Comparison of ENCODE assay signal across 14 cellular contexts in the genomic region with DNA sequence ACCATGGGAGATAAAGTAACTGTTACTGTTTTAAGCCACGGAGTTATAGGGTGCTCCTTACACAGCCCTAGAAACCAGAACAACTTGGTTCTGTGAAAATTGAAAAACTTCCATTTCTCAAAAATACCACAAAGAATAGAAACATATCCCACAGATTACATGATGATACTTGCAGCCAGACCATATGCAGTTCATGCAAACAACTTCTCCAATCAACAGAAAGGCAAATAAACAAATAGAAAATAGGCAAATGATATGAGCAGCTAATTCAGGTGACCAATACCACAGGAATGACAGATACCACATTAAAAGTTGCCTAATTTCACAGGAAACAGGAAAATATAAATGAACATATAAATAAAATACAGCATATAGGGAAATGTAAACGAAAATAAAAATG.
DNase-seq lines count a peak whose midpoint lies in the region; ATAC-seq and TF ChIP-seq lines count a peak whose summit lies in the region.
"Had no signal": no experiment of that assay in that cellular context is flagged by ENCODE, and none has a peak within 500 bp of the region (broad histone marks: within the 10 kb centered on the region; RNA-seq: fewer than 3 reads in every experiment).

No MANE protein-coding gene starts in this region.

- H3K4me1 ChIP-seq in HCT116 (ENCODE audit: control insufficient read depth in 1 of 2, insufficient read depth in 2 of 2, low read length in 2 of 2) (peaks cover 3 to 8% of the 10 kb centered on the region in 2 experiments; a peak in 3 of 4 replicates), parathyroid adenoma (no peaks in the 10 kb centered on the region)
- H3K4me1 ChIP-seq: BE2C had no signal

- H3K36me3 ChIP-seq in HCT116 (ENCODE audit: control insufficient read depth in 1 of 2, insufficient read depth in 2 of 2, low read length in 2 of 2) = no peaks in the 10 kb centered on the region
- no peaks in the 10 kb centered on the region for H3K36me3 ChIP-seq in parathyroid adenoma (ENCODE audit: control insufficient read depth, insufficient read depth, low read length)
- H3K36me3 ChIP-seq: BE2C had no signal

- no peak for TF ChIP-seq RAD21 in HCT116 (IDR thresholded peaks at IDR 0.05; ENCODE audit: low read depth)

- H3K27ac ChIP-seq in HCT116 (ENCODE audit: low read depth, low read length) (no peak overlapping the region), parathyroid adenoma (peak overlapping the region; percentile 34)
- H3K27ac ChIP-seq: C4-2B had no signal

- H3K79me2 ChIP-seq in HCT116 (ENCODE audit: insufficient read depth, low read length) = no peaks in the 10 kb centered on the region
- peaks cover 8% of the 10 kb centered on the region for H3K79me2 ChIP-seq in parathyroid adenoma

- H3K4me2 ChIP-seq in HCT116 (ENCODE audit: low read length) (peak overlapping the region; percentile 20), parathyroid adenoma (ENCODE audit: low read length) (no peak overlapping the region)

- no peaks in the 10 kb centered on the region for H4K20me1 ChIP-seq in HCT116 (ENCODE audit: insufficient read depth)

- no peaks in the 10 kb centered on the region for H3K27me3 ChIP-seq in HCT116 (ENCODE audit: insufficient read depth, low read length)
- H3K27me3 ChIP-seq in parathyroid adenoma (ENCODE audit: control insufficient read depth, insufficient read depth, low read length) = no peaks in the 10 kb centered on the region
- H3K27me3 ChIP-seq: BE2C had no signal

- H3K9me2 ChIP-seq in HCT116 (ENCODE audit: insufficient read depth) = no peaks in the 10 kb centered on the region

- no TSS peak for BruUV-seq in HCT116 (replicated peaks; lab: Mats Ljungman, UMichigan)

- DNase-seq in HCT116 (ENCODE audit: low read depth, low spot score) = no peak
- DNase-seq in OCI-M1 (lab: John Stamatoyannopoulos, UW) = peak; percentile 80
- peak; percentile 5 for DNase-seq in choroid plexus epithelial cell (ENCODE audit: low read depth)
- no peak for DNase-seq in DMS153 treated with DMSO at 0.1 percent for 48 hours (lab: John Stamatoyannopoulos, UW; ENCODE audit: unreplicated experiment)
- DNase-seq in NCI-H187 treated with DMSO at 0.1 percent for 48 hours (lab: John Stamatoyannopoulos, UW) = no peak
- DNase-seq in activated T-cell treated with anti-CD3 and anti-CD28 coated beads, Interleukin-2, amount 50 U/mL, for 1 hour = no peak
- DNase-seq: BE2C; CD4-positive, alpha-beta memory T cell; COR-L47; DMS153; DND-41; GDM1 had no signal

- no peak for TF ChIP-seq POLR2A in HCT116 (IDR thresholded peaks at IDR 0.05; ENCODE audit: borderline replicate concordance, extremely low read depth, insufficient read depth, insufficient read length)

- H2AFZ ChIP-seq in HCT116 (ENCODE audit: low read depth, low read length, poor library complexity, severe bottlenecking) (peak overlapping the region; percentile 81), parathyroid adenoma (peak overlapping the region; percentile 9)

- intact Hi-C loops in HCT116 (cut with micrococcal nuclease) = no loop called here

- TF ChIP-seq CTCF in HCT116 (IDR thresholded peaks at IDR 0.05 in 2 of 3, conservative IDR thresholded peaks at IDR 0.05 in 1 of 3; ENCODE audit: borderline replicate concordance in 1 of 3, insufficient read depth in 1 of 3, low read depth in 2 of 3, low read length in 2 of 3) (no peak), choroid plexus epithelial cell (conservative IDR thresholded peaks at IDR 0.05; ENCODE audit: low read depth, low read length) (no peak), parathyroid adenoma (IDR thresholded peaks at IDR 0.05) (no peak)

- no peak overlapping the region for H3K9ac ChIP-seq in HCT116 (ENCODE audit: low read length)
- no peak overlapping the region for H3K9ac ChIP-seq in parathyroid adenoma

- POLR2A ChIA-PET in HCT116 (lab: Charles Lee) = no interaction called here

- RAD21 ChIA-PET in HCT116 (lab: Charles Lee; ENCODE audit: low non-redundant PET in 1 of 2, low total read pairs in 2 of 2, uncharacterized antibody in 2 of 2, unreplicated experiment in 2 of 2) = no interaction called here

- H3K4me3 ChIP-seq in HCT116 (replicated peaks in 1 of 2; ENCODE audit: low read depth in 1 of 2, low read length in 2 of 2) (no peak overlapping the region), choroid plexus epithelial cell (ENCODE audit: low read depth, low read length) (no peak overlapping the region), parathyroid adenoma (ENCODE audit: low read depth, low read length) (no peak overlapping the region)

- ATAC-seq in HCT116 = no peak

- H3K9me3 ChIP-seq in HCT116 (ENCODE audit: control insufficient read depth in 1 of 2, insufficient read depth in 1 of 2, low read depth in 1 of 2, low read length in 2 of 2) (no peaks in the 10 kb centered on the region; a peak in 1 of 4 replicates), parathyroid adenoma (ENCODE audit: control insufficient read depth, low read length) (no peaks in the 10 kb centered on the region)
- H3K9me3 ChIP-seq: BE2C had no signal

- CTCF ChIA-PET in HCT116 (lab: Charles Lee) = no interaction called here

TF ChIP-seq in HCT116, 20 proteins besides CTCF, POLR2A, EP300 and RAD21:
- no peak for TF ChIP-seq ZNF274 (IDR thresholded peaks at IDR 0.05; ENCODE audit: low read depth, low read length)
- TF ChIP-seq YY1 (IDR thresholded peaks at IDR 0.05; ENCODE audit: extremely low read depth, insufficient replicate concordance, low read depth, low read length) = no peak
- TF ChIP-seq ELF1 (IDR thresholded peaks at IDR 0.05; ENCODE audit: borderline replicate concordance, low read depth) = no peak
- TF ChIP-seq, protein P1, sequence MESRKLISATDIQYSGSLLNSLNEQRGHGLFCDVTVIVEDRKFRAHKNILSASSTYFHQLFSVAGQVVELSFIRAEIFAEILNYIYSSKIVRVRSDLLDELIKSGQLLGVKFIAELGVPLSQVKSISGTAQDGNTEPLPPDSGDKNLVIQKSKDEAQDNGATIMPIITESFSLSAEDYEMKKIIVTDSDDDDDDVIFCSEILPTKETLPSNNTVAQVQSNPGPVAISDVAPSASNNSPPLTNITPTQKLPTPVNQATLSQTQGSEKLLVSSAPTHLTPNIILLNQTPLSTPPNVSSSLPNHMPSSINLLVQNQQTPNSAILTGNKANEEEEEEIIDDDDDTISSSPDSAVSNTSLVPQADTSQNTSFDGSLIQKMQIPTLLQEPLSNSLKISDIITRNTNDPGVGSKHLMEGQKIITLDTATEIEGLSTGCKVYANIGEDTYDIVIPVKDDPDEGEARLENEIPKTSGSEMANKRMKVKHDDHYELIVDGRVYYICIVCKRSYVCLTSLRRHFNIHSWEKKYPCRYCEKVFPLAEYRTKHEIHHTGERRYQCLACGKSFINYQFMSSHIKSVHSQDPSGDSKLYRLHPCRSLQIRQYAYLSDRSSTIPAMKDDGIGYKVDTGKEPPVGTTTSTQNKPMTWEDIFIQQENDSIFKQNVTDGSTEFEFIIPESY (IDR thresholded peaks at IDR 0.05; ENCODE audit: extremely low read depth, insufficient replicate concordance, low read length) = no peak

Comparison
In these comparisons a context has a peak if more than half of its experiments do, and no peak if none do; other contexts are left out.
1. DNase-seq: peak in OCI-M1 (single experiment) and choroid plexus epithelial cell (single experiment); none in HCT116 (single experiment), DMS153 treated with DMSO at 0.1 percent for 48 hours (single experiment), NCI-H187 treated with DMSO at 0.1 percent for 48 hours (single experiment) and activated T-cell treated with anti-CD3 and anti-CD28 coated beads, Interleukin-2, amount 50 U/mL, for 1 hour (single experiment).